Comparison of ENCODE assay signal across 12 cellular contexts in genomic region chr12:79552186-79552585, GRCh38.
"Had no signal": no experiment of that assay in that cellular context is flagged by ENCODE, and none has a peak within 500 bp of the region (broad histone marks: within the 10 kb centered on the region; RNA-seq: fewer than 3 reads in every experiment).

No MANE protein-coding gene starts in this region.

- H3K9me3 ChIP-seq: body of pancreas, ovary, SJSA1, transverse colon had no signal

- H3K27me3 ChIP-seq: body of pancreas, dorsolateral prefrontal cortex, ovary, SJSA1, transverse colon had no signal

- H3K4me1 Mint-ChIP-seq: central memory CD8-positive, alpha-beta T cell had no signal

- DNase-seq: activated CD4-positive, alpha-beta T cell treated with anti-CD3 and anti-CD28 coated beads for 1 hour; activated CD4-positive, alpha-beta T cell treated with anti-CD3 and anti-CD28 coated beads, Interleukin-2, amount 50 U/mL, for 48 hours; activated T-cell treated with anti-CD3 and anti-CD28 coated beads, Interleukin-2, amount 50 U/mL, for 48 hours; body of pancreas; dorsolateral prefrontal cortex; ovary; stimulated activated CD4-positive, alpha-beta T cell treated with anti-CD3 and anti-CD28 coated beads, Interleukin-15, amount 100 ng/mL, for 24 hours; stimulated activated CD4-positive, alpha-beta T cell treated with anti-CD3 and anti-CD28 coated beads, Interleukin-4, amount 100 ng/mL, for 24 hours; transverse colon had no signal

- H3K4me3 Mint-ChIP-seq: central memory CD8-positive, alpha-beta T cell; neural crest cell had no signal

- H3K4me3 ChIP-seq: body of pancreas, dorsolateral prefrontal cortex, ovary, SJSA1, transverse colon had no signal

- H3K9me3 Mint-ChIP-seq: central memory CD8-positive, alpha-beta T cell; neural crest cell had no signal

- H3K36me3 ChIP-seq: ovary, transverse colon had no signal

- H3K27ac ChIP-seq: body of pancreas, dorsolateral prefrontal cortex, ovary, SJSA1, transverse colon had no signal
